12 cellular contexts compared by ENCODE assay signal in genomic region chr15:65086680-65087111, GRCh38. TPM values are rescaled to one million over a fixed set of nuclear protein-coding genes. Genes with fewer than 3 reads are reported as not detected.
DNase-seq lines count a peak whose midpoint lies in the region; ATAC-seq and TF ChIP-seq lines count a peak whose summit lies in the region.
"Had no signal": no experiment of that assay in that cellular context is flagged by ENCODE, and none has a peak within 500 bp of the region (broad histone marks: within the 10 kb centered on the region; RNA-seq: fewer than 3 reads in every experiment).

No MANE protein-coding gene starts in this region.

- TF ChIP-seq CTCF in right atrium auricular region (IDR thresholded peaks at IDR 0.05) (no peak), ascending aorta (IDR thresholded peaks at IDR 0.05) (no peak), lung (IDR thresholded peaks at IDR 0.05; ENCODE audit: control extremely low read depth, extremely low read depth) (no peak), GM13977 (IDR thresholded peaks at IDR 0.05; ENCODE audit: extremely low read depth, insufficient read depth, missing control alignments) (no peak)

- H3K4me2 ChIP-seq in mesendoderm (ENCODE audit: low read length) = no peak overlapping the region

- ATAC-seq in left ventricle myocardium superior (no peak), lung (ENCODE audit: insufficient read depth, low FRiP score) (no peak), aorta (ENCODE audit: low FRiP score) (no peak)

- H3K27ac ChIP-seq in right atrium auricular region (peak overlapping the region; percentile 80 to 98), ascending aorta (peak overlapping the region; percentile 96 to 98), lung (ENCODE audit: low read depth in 1 of 2, low read length in 1 of 2) (peak overlapping the region; percentile 82 to 83), aorta (ENCODE audit: low read depth in 1 of 2, low read length in 2 of 2) (peak overlapping the region; percentile 92 to 98), mesendoderm (ENCODE audit: low read depth, low read length) (no peak overlapping the region)
- H3K27ac ChIP-seq: SK-N-MC had no signal

- in situ Hi-C loops in GM13977 (cut with MboI; ENCODE audit: low pct_unique_long_range_greater_than_20kb, low sequenced_read_pairs, unreplicated experiment) = no loop called here

- H3K18ac ChIP-seq in mesendoderm (ENCODE audit: low read length) = no peak overlapping the region

- no peak overlapping the region for H2BK15ac ChIP-seq in mesendoderm (replicated peaks; ENCODE audit: low read depth)

- no peak overlapping the region for H3K4me3 ChIP-seq in right atrium auricular region
- no peak overlapping the region for H3K4me3 ChIP-seq in ascending aorta
- H3K4me3 ChIP-seq in lung = no peak overlapping the region
- no peak overlapping the region for H3K4me3 ChIP-seq in aorta (ENCODE audit: low read length in 2 of 2)
- no peak overlapping the region for H3K4me3 ChIP-seq in mesendoderm (ENCODE audit: low read length)
- H3K4me3 ChIP-seq: SK-N-MC had no signal

- H3K79me1 ChIP-seq in mesendoderm (ENCODE audit: low read length) = no peaks in the 10 kb centered on the region

- no peak overlapping the region for H4K8ac ChIP-seq in mesendoderm (ENCODE audit: low read depth, low read length)

- no peak overlapping the region for H3K4ac ChIP-seq in mesendoderm (ENCODE audit: low read depth, low read length)

- no peak overlapping the region for H3K9ac ChIP-seq in mesendoderm (ENCODE audit: low read length)

- 66 to 79% methylated on average over 6 of the region's 6 CpGs for WGBS in lung, 2 donors
- WGBS in aorta, 2 donors = 47 to 51% methylated on average over 6 of the region's 6 CpGs
- no CpG with 5 or more reads among the region's 6 CpGs for WGBS in mesendoderm (ENCODE audit: extremely low coverage, insufficient coverage, low lambda C conversion rate)

- no peaks in the 10 kb centered on the region for H3K36me3 ChIP-seq in right atrium auricular region
- no peaks in the 10 kb centered on the region for H3K36me3 ChIP-seq in ascending aorta
- no peaks in the 10 kb centered on the region for H3K36me3 ChIP-seq in lung (ENCODE audit: control insufficient read depth in 2 of 2, insufficient read depth in 2 of 2, low read length in 2 of 2)
- H3K36me3 ChIP-seq in aorta (ENCODE audit: control insufficient read depth in 1 of 2, insufficient read depth in 2 of 2, low read length in 1 of 2) = no peaks in the 10 kb centered on the region
- H3K36me3 ChIP-seq in mesendoderm (ENCODE audit: control insufficient read depth, insufficient read depth, low read length) = no peaks in the 10 kb centered on the region

- no peak overlapping the region for H2BK120ac ChIP-seq in mesendoderm (ENCODE audit: low read depth, low read length)

- peaks cover 0 to 84% of the 10 kb centered on the region in 2 donors for H3K4me1 ChIP-seq in right atrium auricular region
- peaks cover 55 to 84% of the 10 kb centered on the region in 2 donors for H3K4me1 ChIP-seq in ascending aorta
- peaks cover 3 to 26% of the 10 kb centered on the region in 2 donors for H3K4me1 ChIP-seq in lung (ENCODE audit: control insufficient read depth in 2 of 2, insufficient read depth in 2 of 2, low read length in 2 of 2)
- H3K4me1 ChIP-seq in aorta (ENCODE audit: control insufficient read depth in 1 of 2, insufficient read depth in 2 of 2, low read length in 2 of 2) = peaks cover 2 to 6% of the 10 kb centered on the region in 2 donors
- H3K4me1 ChIP-seq in mesendoderm (ENCODE audit: control insufficient read depth, low read depth, low read length) = peaks cover 21% of the 10 kb centered on the region

- H3K23ac ChIP-seq in mesendoderm (ENCODE audit: low read length) = no peak overlapping the region

- H3K27me3 ChIP-seq in right atrium auricular region = no peaks in the 10 kb centered on the region
- no peaks in the 10 kb centered on the region for H3K27me3 ChIP-seq in ascending aorta
- H3K27me3 ChIP-seq in lung (ENCODE audit: control insufficient read depth, insufficient read depth) = no peaks in the 10 kb centered on the region
- H3K27me3 ChIP-seq in aorta (ENCODE audit: control insufficient read depth in 1 of 2, insufficient read depth in 2 of 2, low read length in 1 of 2) = no peaks in the 10 kb centered on the region
- H3K27me3 ChIP-seq in mesendoderm (ENCODE audit: insufficient read depth, low read length, poor library complexity) = no peaks in the 10 kb centered on the region

- no peak overlapping the region for H2AK5ac ChIP-seq in mesendoderm (ENCODE audit: low read length)

- no peak overlapping the region for H4K5ac ChIP-seq in mesendoderm (ENCODE audit: low read length)

- DNase-seq in right atrium auricular region (ENCODE audit: low spot score) = no peak
- no peak for DNase-seq in left ventricle myocardium superior
- DNase-seq in ascending aorta (ENCODE audit: low spot score in 2 of 2) = no peak
- no peak for DNase-seq in lung (ENCODE audit: low spot score)
- DNase-seq in aorta = peak; percentile 45 to 57
- no peak for DNase-seq in iPS-NIHi7 (ENCODE audit: extremely low spot score)
- no peak for DNase-seq in GM13977 (ENCODE audit: low spot score)
- DNase-seq in mesendoderm = no peak
- DNase-seq: activated T-cell treated with anti-CD3 and anti-CD28 coated beads for 4 hours; effector CD4-positive, alpha-beta T cell had no signal

- intact Hi-C loops in left ventricle myocardium superior (cut with micrococcal nuclease) (no loop called here), ascending aorta (cut with DNase I) (no loop called here), aorta (cut with DNase I) (no loop called here)

- no peaks in the 10 kb centered on the region for H3K79me2 ChIP-seq in mesendoderm (ENCODE audit: control insufficient read depth, insufficient read depth, low read length)

- H2BK5ac ChIP-seq in mesendoderm (ENCODE audit: low read length) = no peak overlapping the region

- no peak overlapping the region for H3K56ac ChIP-seq in mesendoderm (ENCODE audit: low read length)

- H3K9me3 ChIP-seq in right atrium auricular region = no peaks in the 10 kb centered on the region
- no peaks in the 10 kb centered on the region for H3K9me3 ChIP-seq in ascending aorta
- H3K9me3 ChIP-seq in lung (ENCODE audit: control insufficient read depth in 2 of 2, insufficient read depth in 1 of 2, low read length in 1 of 2) = no peaks in the 10 kb centered on the region
- no peaks in the 10 kb centered on the region for H3K9me3 ChIP-seq in aorta (ENCODE audit: control insufficient read depth, low read length)

RNA-seq across cellular contexts. Expression of gene KBTBD13, which starts 10.2 kb away (rescaled TPM):
- 1 to 10 TPM; 2.6 to 4.4 TPM for total RNA-seq in right atrium auricular region
- 10.6 TPM for total RNA-seq in left ventricle myocardium superior
- 0.21 TPM for total RNA-seq in ascending aorta
- under 1 TPM; 0.21 to 0.23 TPM for total RNA-seq in lung
- under 1 TPM; 0.04 to 0.14 TPM for polyA plus RNA-seq in lung
- total RNA-seq in aorta = 1 to 10 TPM; 1.5 TPM
- polyA plus RNA-seq in aorta = under 1 TPM; 0.05 to 0.25 TPM
- polyA plus RNA-seq in mesendoderm (2013, experiment 1 of 2) = 0.01 TPM
- polyA plus RNA-seq in mesendoderm (2013, experiment 2 of 2) = 0.01 TPM
- total RNA-seq: CD4-positive, alpha-beta T cell had no signal

RNA-seq across cellular contexts. Expression of gene RASL12, which starts 18.9 kb away (rescaled TPM):
- 100 to 1,000 TPM in 1 of 2 donors, 10 to 100 TPM in 1; 83.3 to 183 TPM for total RNA-seq in right atrium auricular region
- 18.9 TPM for total RNA-seq in left ventricle myocardium superior
- 187 TPM for total RNA-seq in ascending aorta
- 10 to 100 TPM; 31.6 to 75.7 TPM for total RNA-seq in lung
- polyA plus RNA-seq in lung = 10 to 100 TPM; 13.8 to 14.8 TPM
- total RNA-seq in aorta = 100 to 1,000 TPM in 1 of 2 donors, 10 to 100 TPM in 1; 86.9 to 171 TPM
- polyA plus RNA-seq in aorta = 10 to 100 TPM; 51.3 to 82.1 TPM
- polyA plus RNA-seq in mesendoderm (2013, experiment 1 of 2) = 6.4 TPM
- polyA plus RNA-seq in mesendoderm (2013, experiment 2 of 2) = 6.5 TPM
- total RNA-seq: CD4-positive, alpha-beta T cell had no signal

RNA-seq across cellular contexts. Expression of gene UBAP1L, which starts 28.3 kb away (rescaled TPM):
- 1 to 10 TPM in 1 of 2 donors, under 1 TPM in 1; 0.48 to 1.1 TPM for total RNA-seq in right atrium auricular region
- total RNA-seq in left ventricle myocardium superior = 1.3 TPM
- 10.9 TPM for total RNA-seq in ascending aorta
- total RNA-seq in lung = 1 to 10 TPM; 4.7 to 5.4 TPM
- 1 to 10 TPM in 1 of 2 donors, under 1 TPM in 1; 0.96 to 2.2 TPM for polyA plus RNA-seq in lung
- 10 to 100 TPM in 1 of 2 donors, 1 to 10 TPM in 1; 5.4 to 10.3 TPM for total RNA-seq in aorta
- polyA plus RNA-seq in aorta = 1 to 10 TPM in 1 of 2 donors, under 1 TPM in 1; 0.88 to 8.6 TPM
- 0.45 TPM for polyA plus RNA-seq in mesendoderm (2013, experiment 1 of 2)
- polyA plus RNA-seq in mesendoderm (2013, experiment 2 of 2) = 0.41 TPM

RNA-seq across cellular contexts. Expression of gene SLC51B, which starts 41.5 kb away (rescaled TPM):
- total RNA-seq in right atrium auricular region = not detected
- total RNA-seq in left ventricle myocardium superior = not detected
- total RNA-seq in ascending aorta = not detected
- 1 to 10 TPM in 1 of 2 donors, under 1 TPM in 1; 0.85 to 3.0 TPM for total RNA-seq in lung
- polyA plus RNA-seq in lung = 1 to 10 TPM in 1 of 2 donors, under 1 TPM in 1; 0.98 to 7.3 TPM
- total RNA-seq in aorta = not detected
- 10 to 100 TPM in 1 of 2 donors, not detected in 1; 31.4 TPM for polyA plus RNA-seq in aorta
- not detected for polyA plus RNA-seq in mesendoderm (2013, experiment 1 of 2)
- not detected for polyA plus RNA-seq in mesendoderm (2013, experiment 2 of 2)
- total RNA-seq: CD4-positive, alpha-beta T cell had no signal

RNA-seq across cellular contexts. Expression of gene PDCD7, which starts 46.9 kb away (rescaled TPM):
- total RNA-seq in right atrium auricular region = 10 to 100 TPM in 1 of 2 donors, 1 to 10 TPM in 1; 8.9 to 13.3 TPM
- 15.8 TPM for total RNA-seq in left ventricle myocardium superior
- total RNA-seq in ascending aorta = 9.2 TPM
- 10 to 100 TPM; 17.0 to 21.7 TPM for total RNA-seq in lung
- polyA plus RNA-seq in lung = 10 to 100 TPM in 1 of 2 donors, 1 to 10 TPM in 1; 8.8 to 11.2 TPM
- 10 to 100 TPM; 18.3 to 34.0 TPM for total RNA-seq in aorta
- 10 to 100 TPM; 11.1 to 13.8 TPM for polyA plus RNA-seq in aorta
- polyA plus RNA-seq in mesendoderm (2013, experiment 1 of 2) = 15.8 TPM
- 16.1 TPM for polyA plus RNA-seq in mesendoderm (2013, experiment 2 of 2)

Comparison
In these comparisons a context has a peak if more than half of its experiments do, and no peak if none do; other contexts are left out.
1. DNase-seq: peak in aorta (2 of 2); none in right atrium auricular region (single experiment), left ventricle myocardium superior (single experiment), ascending aorta (0 of 2), lung (single experiment), iPS-NIHi7 (single experiment), GM13977 (single experiment) and mesendoderm (single experiment).